In the genomic region with DNA sequence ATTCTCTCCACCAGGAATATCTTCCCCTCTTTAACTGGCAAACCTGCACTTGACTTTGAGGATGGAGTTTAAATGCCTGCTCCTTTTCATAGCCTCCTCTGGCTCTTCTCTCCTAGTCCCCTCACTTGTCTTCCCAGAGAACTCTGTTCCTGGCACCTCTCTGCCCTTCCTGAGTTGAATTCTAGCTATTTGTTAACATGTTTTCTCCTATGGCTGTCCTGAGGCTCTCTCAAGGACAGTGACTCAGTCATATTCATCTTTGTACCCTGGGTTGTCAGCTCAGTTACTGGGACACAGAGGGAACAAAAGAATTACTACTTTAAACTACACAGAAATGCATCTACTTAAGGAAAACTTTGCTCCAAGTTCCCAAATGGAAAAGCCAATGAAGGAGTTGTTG, we compare ENCODE assay signal across 26 cellular contexts.
A peak's percentile ranks its signal among the peaks of the same experiment; 100 is the strongest.
DNase-seq lines count a peak whose midpoint lies in the region; ATAC-seq lines count a peak whose summit lies in the region.
"Had no signal": no experiment of that assay in that cellular context is flagged by ENCODE, and none has a peak within 500 bp of the region (broad histone marks: within the 10 kb centered on the region; RNA-seq: fewer than 3 reads in every experiment).

No MANE protein-coding gene starts in this region.

- no peak for ATAC-seq in central memory CD8-positive, alpha-beta T cell (replicated peaks; ENCODE audit: extremely low read depth, poor library complexity, severe bottlenecking)
- ATAC-seq in GM19463 (IDR thresholded peaks at IDR 0.05; ENCODE audit: unreplicated experiment) (no peak), HG03460 (IDR thresholded peaks at IDR 0.05; ENCODE audit: unreplicated experiment) (no peak)
- ATAC-seq: gastroesophageal sphincter; left lung; Panc1; stimulated activated naive B cell treated with anti-CD40 and anti-IgM and Interleukin-4, amounts not matched to agents 10 μg/mL and 1 μg/mL and 100 μg/mL, for 72 hours had no signal

- H3K4me3 Mint-ChIP-seq in T-helper 2 cell treated with Interferon-gamma antibody and Interleukin-4, amounts not matched to agents 5 μg/mL and 100 μg/mL, for 36 hours, result peak overlapping the region; percentile 54
- H3K4me3 Mint-ChIP-seq in activated naive CD4-positive, alpha-beta T cell treated with anti-CD3 and anti-CD28 coated beads, Interleukin-2, amount 50 U/mL, for 24 hours, result peak overlapping the region; percentile 66
- peak overlapping the region; percentile 73 for H3K4me3 Mint-ChIP-seq in central memory CD8-positive, alpha-beta T cell
- H3K4me3 Mint-ChIP-seq: stimulated activated naive B cell treated with anti-CD40 and anti-IgM and Interleukin-4, amounts not matched to agents 10 μg/mL and 1 μg/mL and 100 μg/mL, for 72 hours had no signal

- peaks cover 59% of the 10 kb centered on the region for H3K4me1 Mint-ChIP-seq in T-helper 2 cell treated with Interferon-gamma antibody and Interleukin-4, amounts not matched to agents 5 μg/mL and 100 μg/mL, for 36 hours (ENCODE audit: low read depth)
- H3K4me1 Mint-ChIP-seq in activated naive CD4-positive, alpha-beta T cell treated with anti-CD3 and anti-CD28 coated beads, Interleukin-2, amount 50 U/mL, for 24 hours, result peaks cover 85% of the 10 kb centered on the region
- peaks cover 82% of the 10 kb centered on the region for H3K4me1 Mint-ChIP-seq in central memory CD8-positive, alpha-beta T cell
- H3K4me1 Mint-ChIP-seq: stimulated activated naive B cell treated with anti-CD40 and anti-IgM and Interleukin-4, amounts not matched to agents 10 μg/mL and 1 μg/mL and 100 μg/mL, for 72 hours had no signal

- H3K27ac Mint-ChIP-seq in T-helper 2 cell treated with Interferon-gamma antibody and Interleukin-4, amounts not matched to agents 5 μg/mL and 100 μg/mL, for 36 hours, result no peak overlapping the region
- H3K27ac Mint-ChIP-seq in activated naive CD4-positive, alpha-beta T cell treated with anti-CD3 and anti-CD28 coated beads, Interleukin-2, amount 50 U/mL, for 24 hours, result peak overlapping the region; percentile 31
- H3K27ac Mint-ChIP-seq in central memory CD8-positive, alpha-beta T cell (ENCODE audit: low read depth), result peak overlapping the region; percentile 67
- H3K27ac Mint-ChIP-seq: stimulated activated naive B cell treated with anti-CD40 and anti-IgM and Interleukin-4, amounts not matched to agents 10 μg/mL and 1 μg/mL and 100 μg/mL, for 72 hours had no signal

- H3K36me3 Mint-ChIP-seq in T-helper 2 cell treated with Interferon-gamma antibody and Interleukin-4, amounts not matched to agents 5 μg/mL and 100 μg/mL, for 36 hours (ENCODE audit: low read depth), result no peaks in the 10 kb centered on the region
- no peaks in the 10 kb centered on the region for H3K36me3 Mint-ChIP-seq in activated naive CD4-positive, alpha-beta T cell treated with anti-CD3 and anti-CD28 coated beads, Interleukin-2, amount 50 U/mL, for 24 hours
- peaks cover 5% of the 10 kb centered on the region for H3K36me3 Mint-ChIP-seq in central memory CD8-positive, alpha-beta T cell (ENCODE audit: insufficient read depth)
- H3K36me3 Mint-ChIP-seq: stimulated activated naive B cell treated with anti-CD40 and anti-IgM and Interleukin-4, amounts not matched to agents 10 μg/mL and 1 μg/mL and 100 μg/mL, for 72 hours had no signal

- peaks cover 72% of the 10 kb centered on the region for H3K27me3 Mint-ChIP-seq in T-helper 2 cell treated with Interferon-gamma antibody and Interleukin-4, amounts not matched to agents 5 μg/mL and 100 μg/mL, for 36 hours (ENCODE audit: low read depth)
- no peaks in the 10 kb centered on the region for H3K27me3 Mint-ChIP-seq in activated naive CD4-positive, alpha-beta T cell treated with anti-CD3 and anti-CD28 coated beads, Interleukin-2, amount 50 U/mL, for 24 hours
- H3K27me3 Mint-ChIP-seq in central memory CD8-positive, alpha-beta T cell, result no peaks in the 10 kb centered on the region

- DNase-seq in T-helper 2 cell treated with Interferon-gamma antibody and Interleukin-4, amounts not matched to agents 5 μg/mL and 100 μg/mL, for 36 hours (ENCODE audit: low spot score), result no peak
- DNase-seq in T-helper 2 cell (no peak), cerebellar cortex (ENCODE audit: low spot score) (no peak)
- no peak for DNase-seq in activated naive CD4-positive, alpha-beta T cell (lab: John Stamatoyannopoulos, UW)
- no peak for DNase-seq in central memory CD8-positive, alpha-beta T cell (ENCODE audit: low spot score in 2 of 2)
- DNase-seq: 8988T; activated gamma-delta T cell; dermis blood vessel endothelial cell; DMS 273 treated with DMSO at 0.1 percent for 48 hours; EL; HCEC 1CT; hippocampal formation; left lung; NCI-H1105; NCI-H187 treated with DMSO at 0.1 percent for 48 hours; NCI-H2227 treated with DMSO at 0.1 percent for 48 hours; NCI-H69; nucleus accumbens; psoas muscle; SHP77; stimulated activated naive B cell treated with anti-CD40 and anti-IgM and Interleukin-4, amounts not matched to agents 10 μg/mL and 1 μg/mL and 100 μg/mL, for 72 hours had no signal

- no peaks in the 10 kb centered on the region for H3K9me3 Mint-ChIP-seq in T-helper 2 cell treated with Interferon-gamma antibody and Interleukin-4, amounts not matched to agents 5 μg/mL and 100 μg/mL, for 36 hours
- no peaks in the 10 kb centered on the region for H3K9me3 Mint-ChIP-seq in activated naive CD4-positive, alpha-beta T cell treated with anti-CD3 and anti-CD28 coated beads, Interleukin-2, amount 50 U/mL, for 24 hours
- H3K9me3 Mint-ChIP-seq in central memory CD8-positive, alpha-beta T cell, result no peaks in the 10 kb centered on the region
- H3K9me3 Mint-ChIP-seq: stimulated activated naive B cell treated with anti-CD40 and anti-IgM and Interleukin-4, amounts not matched to agents 10 μg/mL and 1 μg/mL and 100 μg/mL, for 72 hours had no signal
